ENCODE assay signal across 8 cellular contexts in the genomic region with DNA sequence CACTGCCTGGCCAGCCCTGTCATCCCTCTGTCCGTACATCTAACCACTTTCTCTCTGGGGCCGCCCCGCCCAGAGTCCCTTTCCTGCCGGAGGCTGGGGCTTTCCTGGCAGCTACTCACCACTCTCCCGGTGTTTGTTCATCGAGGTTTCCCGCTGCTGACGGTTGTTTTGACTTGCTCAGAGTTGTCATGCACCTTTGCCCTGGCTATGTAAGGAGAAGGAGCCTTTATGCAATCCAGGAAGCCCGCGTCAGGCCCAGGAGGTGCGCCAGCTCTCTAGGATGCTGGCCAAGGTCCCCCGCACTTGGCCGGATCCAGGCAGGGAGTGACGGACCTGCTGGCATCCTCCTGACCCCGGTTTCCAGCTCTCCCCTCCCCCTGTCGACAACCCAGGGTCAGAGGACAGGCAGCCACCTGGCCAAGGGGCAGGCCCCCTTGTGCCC. TPM values are rescaled to one million over a fixed set of nuclear protein-coding genes. Genes with fewer than 3 reads are reported as not detected.
DNase-seq lines count a peak whose midpoint lies in the region; ATAC-seq, FAIRE-seq and TF ChIP-seq lines count a peak whose summit lies in the region.
"Not testable (repeated sequence)": the region's sequence is repeated elsewhere in the genome, so short reads cannot be mapped to it uniquely, and the experiment has no call there.

No MANE protein-coding gene starts in this region.

- SMC1A ChIA-PET in GM12878 (lab: Charles Lee; ENCODE audit: uncharacterized antibody, unreplicated experiment), result not testable (repeated sequence)

- H4K20me1 ChIP-seq in IMR-90 (ENCODE audit: insufficient read depth, low read length); GM12878 (ENCODE audit: control insufficient read depth, insufficient read depth): not testable (repeated sequence)

- not testable (repeated sequence) for BruUV-seq in IMR-90 (replicated peaks; lab: Mats Ljungman, UMichigan); GM12878 (replicated peaks; lab: Mats Ljungman, UMichigan)

- not testable (repeated sequence) for TF ChIP-seq RAD21 in IMR-90 (IDR thresholded peaks at IDR 0.05; ENCODE audit: low read length); GM12878 (IDR thresholded peaks at IDR 0.05; ENCODE audit: insufficient read depth, low read depth, low read length)

- H3K27ac ChIP-seq in IMR-90 (ENCODE audit: insufficient read depth, low read length); GM12878 (ENCODE audit: control insufficient read depth, insufficient read depth); gastroesophageal sphincter; lung (ENCODE audit: low read depth in 1 of 2, low read length in 1 of 2); psoas muscle; aorta (ENCODE audit: low read depth in 1 of 2, low read length in 2 of 2): not testable (repeated sequence)

- not testable (repeated sequence) for H2BK120ac ChIP-seq in IMR-90 (ENCODE audit: low read depth, low read length)

- not testable (repeated sequence) for H3K56ac ChIP-seq in IMR-90 (ENCODE audit: extremely low read depth, insufficient read depth, low read length)

- not testable (repeated sequence) for H4K5ac ChIP-seq in IMR-90 (ENCODE audit: low read depth, low read length)

- not testable (repeated sequence) for DNase-seq in IMR-90; GM12878 (ENCODE audit: low read depth, low spot score); left cardiac atrium; left lobe of liver (ENCODE audit: low spot score); lung (ENCODE audit: low spot score); psoas muscle; aorta

- not testable (repeated sequence) for H3K4me2 ChIP-seq in IMR-90 (ENCODE audit: low read depth, low read length); GM12878 (ENCODE audit: control insufficient read depth, insufficient read depth)

- not testable (repeated sequence) for H3K18ac ChIP-seq in IMR-90 (ENCODE audit: low read depth, low read length)

- H2AFZ ChIP-seq in IMR-90 (replicated peaks; ENCODE audit: low read length, poor library complexity); GM12878 (ENCODE audit: control insufficient read depth, low read depth, low read length): not testable (repeated sequence)

- dilution Hi-C loops in IMR-90 (cut with HindIII; ENCODE audit: low sequenced_read_pairs, unreplicated experiment), result not testable (repeated sequence)

- H3K9me3 ChIP-seq in IMR-90 (ENCODE audit: control insufficient read depth, insufficient read depth, low read length); GM12878 (replicated peaks; ENCODE audit: control insufficient read depth, insufficient read depth, low read length); gastroesophageal sphincter; lung (ENCODE audit: control insufficient read depth in 2 of 2, insufficient read depth in 1 of 2, low read length in 1 of 2); psoas muscle; aorta (ENCODE audit: control insufficient read depth, low read length): not testable (repeated sequence)

- no CpG with 5 or more reads among the region's 16 CpGs for WGBS in IMR-90 (ENCODE audit: extremely low coverage in 2 of 2, insufficient read length in 1 of 2), 2 experiments
- WGBS in GM12878 (ENCODE audit: insufficient coverage, insufficient replicate concordance, low lambda C conversion rate, missing lambda C conversion rate), result no CpG with 5 or more reads among the region's 16 CpGs
- WGBS in gastroesophageal sphincter (ENCODE audit: low coverage in 1 of 2), 2 donors, result no CpG with 5 or more reads among the region's 16 CpGs
- no CpG with 5 or more reads among the region's 16 CpGs for WGBS in lung, 2 donors
- no CpG with 5 or more reads among the region's 16 CpGs for WGBS in psoas muscle, 3 donors
- WGBS in aorta, 2 donors, result no CpG with 5 or more reads among the region's 16 CpGs

- not testable (repeated sequence) for H3K4me1 ChIP-seq in IMR-90 (ENCODE audit: control insufficient read depth, insufficient read depth, low read length); GM12878 (ENCODE audit: control insufficient read depth, insufficient read depth, low read length); gastroesophageal sphincter; lung (ENCODE audit: control insufficient read depth in 2 of 2, insufficient read depth in 2 of 2, low read length in 2 of 2); psoas muscle; aorta (ENCODE audit: control insufficient read depth in 1 of 2, insufficient read depth in 2 of 2, low read length in 2 of 2)

- H3K36me3 ChIP-seq in IMR-90 (ENCODE audit: control insufficient read depth, insufficient read depth, low read length); GM12878 (ENCODE audit: control insufficient read depth in 2 of 2, insufficient read depth in 2 of 2, low read length in 1 of 2); gastroesophageal sphincter; lung (ENCODE audit: control insufficient read depth in 2 of 2, insufficient read depth in 2 of 2, low read length in 2 of 2); psoas muscle (ENCODE audit: insufficient read depth in 1 of 2, low read depth in 1 of 2); aorta (ENCODE audit: control insufficient read depth in 1 of 2, insufficient read depth in 2 of 2, low read length in 1 of 2): not testable (repeated sequence)

- not testable (repeated sequence) for H3K4ac ChIP-seq in IMR-90 (ENCODE audit: low read depth, low read length)

- not testable (repeated sequence) for H4K8ac ChIP-seq in IMR-90 (ENCODE audit: low read depth in 2 of 2, low read length in 2 of 2)

- POLR2A ChIA-PET in IMR-90 (lab: Charles Lee; ENCODE audit: unreplicated experiment); GM12878 (lab: Charles Lee): not testable (repeated sequence)

- H4K91ac ChIP-seq in IMR-90 (ENCODE audit: insufficient read depth, low read depth, low read length), result not testable (repeated sequence)

- not testable (repeated sequence) for H3K79me1 ChIP-seq in IMR-90 (ENCODE audit: low read depth in 1 of 2, low read length in 2 of 2)

- ATAC-seq in IMR-90 (ENCODE audit: low read depth) (peak; percentile 60), GM12878 (peak; percentile 35; the same call in 2 of the 3 replicates), gastroesophageal sphincter (peak; percentile 90), left cardiac atrium (peak; percentile 78 to 83), left lobe of liver (peak; percentile 82), lung (ENCODE audit: insufficient read depth, low FRiP score) (peak; percentile 76), psoas muscle (peak; percentile 21 to 60 (median 53)), aorta (ENCODE audit: low FRiP score) (peak; percentile 68)

- not testable (repeated sequence) for H3K4me3 ChIP-seq in IMR-90 (ENCODE audit: insufficient read depth, low read depth, low read length); GM12878; gastroesophageal sphincter; lung; psoas muscle; aorta (ENCODE audit: low read length in 2 of 2)

- in situ Hi-C loops in IMR-90 (cut with MboI; ENCODE audit: low sequenced_read_pairs); GM12878 (cut with MboI): not testable (repeated sequence)

- not testable (repeated sequence) for TF ChIP-seq EP300 in GM12878 (IDR thresholded peaks at IDR 0.05; ENCODE audit: borderline replicate concordance in 1 of 2, control insufficient read depth in 1 of 2, low read depth in 2 of 2, low read length in 2 of 2); gastroesophageal sphincter (IDR thresholded peaks at IDR 0.05)

- not testable (repeated sequence) for TF ChIP-seq POLR2A in IMR-90 (IDR thresholded peaks at IDR 0.05; ENCODE audit: low read depth, low read length); GM12878 (IDR thresholded peaks at IDR 0.05; ENCODE audit: low read depth, low read length); gastroesophageal sphincter (IDR thresholded peaks at IDR 0.05)

- TF ChIP-seq CTCF in IMR-90 (conservative IDR thresholded peaks at IDR 0.05; ENCODE audit: low read depth, low read length); GM12878 (IDR thresholded peaks at IDR 0.05 in 2 of 3, conservative IDR thresholded peaks at IDR 0.05 in 1 of 3; ENCODE audit: control insufficient read depth in 2 of 3, extremely low read depth in 1 of 3, insufficient read depth in 1 of 3, low read depth in 3 of 3, low read length in 3 of 3); gastroesophageal sphincter (IDR thresholded peaks at IDR 0.05); lung (IDR thresholded peaks at IDR 0.05; ENCODE audit: control extremely low read depth, extremely low read depth); psoas muscle (IDR thresholded peaks at IDR 0.05): not testable (repeated sequence)

- H3K23ac ChIP-seq in IMR-90 (ENCODE audit: low read depth, low read length), result not testable (repeated sequence)

- not testable (repeated sequence) for H2AK9ac ChIP-seq in IMR-90 (replicated peaks; ENCODE audit: low read depth, low read length, poor library complexity)

- CTCF ChIA-PET in IMR-90 (lab: Yijun Ruan, JAX); GM12878 (lab: Yijun Ruan, JAX): not testable (repeated sequence)

- H2BK15ac ChIP-seq in IMR-90 (ENCODE audit: low read depth, low read length), result not testable (repeated sequence)

- RAD21 ChIA-PET in GM12878 (lab: Charles Lee; ENCODE audit: unreplicated experiment), result not testable (repeated sequence)

- H2BK20ac ChIP-seq in IMR-90 (ENCODE audit: low read depth, low read length), result not testable (repeated sequence)

- not testable (repeated sequence) for H3K79me2 ChIP-seq in GM12878 (ENCODE audit: control insufficient read depth, insufficient read depth, low read length)

- intact Hi-C loops in IMR-90 (cut with micrococcal nuclease); GM12878 (cut with micrococcal nuclease; ENCODE audit: unreplicated experiment); left cardiac atrium (cut with DNase I); psoas muscle (cut with DNase I); aorta (cut with DNase I): not testable (repeated sequence)

- not testable (repeated sequence) for FAIRE-seq in GM12878 (lab: Jason Lieb, UNC)

- not testable (repeated sequence) for H2BK5ac ChIP-seq in IMR-90 (ENCODE audit: low read depth, low read length, poor library complexity, severe bottlenecking)

- H3K9ac ChIP-seq in IMR-90 (ENCODE audit: low read depth, low read length); GM12878 (ENCODE audit: control insufficient read depth, insufficient read depth, low read length): not testable (repeated sequence)

- not testable (repeated sequence) for H2AK5ac ChIP-seq in IMR-90 (ENCODE audit: low read depth, low read length)

- H3K14ac ChIP-seq in IMR-90 (replicated peaks; ENCODE audit: low read depth, low read length), result not testable (repeated sequence)

- not testable (repeated sequence) for H3K9me1 ChIP-seq in IMR-90 (ENCODE audit: insufficient read depth, low read length)

- H3K27me3 ChIP-seq in IMR-90 (ENCODE audit: control insufficient read depth, insufficient read depth, low read length); GM12878 (replicated peaks in 1 of 2; ENCODE audit: control insufficient read depth in 2 of 2, insufficient read depth in 2 of 2, low read length in 1 of 2); gastroesophageal sphincter; lung (ENCODE audit: control insufficient read depth, insufficient read depth); psoas muscle (ENCODE audit: insufficient read depth in 3 of 3, low read length in 2 of 3); aorta (ENCODE audit: control insufficient read depth in 1 of 2, insufficient read depth in 2 of 2, low read length in 1 of 2): not testable (repeated sequence)

RNA-seq across cellular contexts. Expression of gene SIK1, which starts 51.0 kb away (rescaled TPM):
- total RNA-seq in IMR-90 (2012; rRNA removed), result 0.54 and 0.83 TPM in 2 replicates
- 1.9 and 4.0 TPM in 2 replicates for polyA plus RNA-seq in IMR-90 (2012; rRNA removed)
- 3.2 and 13.9 TPM in 2 replicates for polyA plus RNA-seq in IMR-90 (2012; cell fraction: cytosol; rRNA removed)
- polyA plus RNA-seq in IMR-90 (2012; cell fraction: nucleus; rRNA removed; ENCODE audit: low replicate concordance), result 88.4 and 235 TPM in 2 replicates
- 10.5 and 12.9 TPM in 2 replicates for total RNA-seq in GM12878 (2013; cell fraction: nucleolus; rRNA removed)
- total RNA-seq in GM12878 (2014; rRNA removed), result 0.16 and 0.40 TPM in 2 replicates
- 0.83 and 1.5 TPM in 2 replicates for total RNA-seq in GM12878 (2014; rRNA removed; fragmentation: Illumina TruSeq; extraction: Trizol)
- total RNA-seq in GM12878 (2021), result 7.0 and 7.3 TPM in 2 replicates
- polyA plus RNA-seq in GM12878 (2011; ENCODE audit: low read depth), result 0.75 TPM
- polyA plus RNA-seq in GM12878 (2011; rRNA removed), result 3.1 and 3.6 TPM in 2 replicates
- 0.33 and 1.8 TPM in 2 replicates for polyA plus RNA-seq in GM12878 (2011; cell fraction: cytosol; rRNA removed)
- polyA plus RNA-seq in GM12878 (2011; cell fraction: nucleus; rRNA removed), result 1.8 and 2.6 TPM in 2 replicates
- polyA plus RNA-seq in GM12878 (2012), result 0.56 and 1.9 TPM in 2 replicates
- polyA plus RNA-seq in GM12878 (2014; fragmentation: Illumina TruSeq; extraction: Trizol), result 5.5 and 8.3 TPM in 2 replicates
- under 1 TPM; 0.03 to 0.05 TPM for polyA plus RNA-seq in GM12878 (2014; fragmentation: Nextera tagmentation; extraction: Ambion mirVana)
- 0.96 and 2.8 TPM in 2 replicates for polyA plus RNA-seq in GM12878 (2014; rRNA removed)
- polyA plus RNA-seq in GM12878 (2016; fragmentation: Nextera tagmentation; extraction: Ambion mirVana), result not detected
- polyA minus RNA-seq in GM12878 (2011; rRNA and poly(A)+ RNA removed), result 1.5 and 2.9 TPM in 2 replicates
- 5.5 and 7.7 TPM in 2 replicates for polyA minus RNA-seq in GM12878 (2011; cell fraction: cytosol; rRNA and poly(A)+ RNA removed)
- polyA minus RNA-seq in GM12878 (2011; cell fraction: nucleus; rRNA and poly(A)+ RNA removed), result 1.8 and 6.9 TPM in 2 replicates
- 1 to 10 TPM in 3 of 4 donors, under 1 TPM in 1; 0.93 to 8.6 (median 1.6) TPM for total RNA-seq in gastroesophageal sphincter
- 10 to 100 TPM; 15.3 to 49.7 TPM for total RNA-seq in left cardiac atrium
- 6.3 TPM for total RNA-seq in left lobe of liver
- total RNA-seq in lung, result 10 to 100 TPM; 29.9 to 34.1 TPM
- polyA plus RNA-seq in lung, result 10 to 100 TPM in 1 of 2 donors, 1 to 10 TPM in 1; 4.3 to 15.4 TPM
- total RNA-seq in psoas muscle, result 10 to 100 TPM; 10.8 to 31.2 (median 21.9) TPM
- polyA plus RNA-seq in psoas muscle, result 10 to 100 TPM in 1 of 3 donors, 1 to 10 TPM in 2; 1.7 to 85.1 (median 3.8) TPM
- 10 to 100 TPM; 18.1 to 51.4 TPM for total RNA-seq in aorta
- under 1 TPM; 0.72 to 0.75 TPM for polyA plus RNA-seq in aorta

Comparison
In these comparisons a context has a peak if more than half of its experiments do, and no peak if none do; other contexts are left out.
1. ATAC-seq: peak in every context shown above with its lines; median percentile 90 in gastroesophageal sphincter; 82 in left lobe of liver; 80 in left cardiac atrium; 76 in lung; 68 in aorta; 60 in IMR-90; 53 in psoas muscle; 35 in GM12878.